Comparison of ENCODE assay signal across 16 cellular contexts in genomic region chr13:105914637-105915036, GRCh38.
DNase-seq lines count a peak whose midpoint lies in the region; ATAC-seq, FAIRE-seq and TF ChIP-seq lines count a peak whose summit lies in the region.
"Had no signal": no experiment of that assay in that cellular context is flagged by ENCODE, and none has a peak within 500 bp of the region (broad histone marks: within the 10 kb centered on the region; RNA-seq: fewer than 3 reads in every experiment).

No MANE protein-coding gene starts in this region.

- H3K27ac ChIP-seq in astrocyte (ENCODE audit: low read depth, low read length): peak overlapping the region; percentile 11
- H3K27ac ChIP-seq: right lobe of liver, SK-N-MC had no signal

- H2AFZ ChIP-seq in astrocyte (ENCODE audit: low read depth, low read length): peak overlapping the region; percentile 38

- H3K9ac ChIP-seq in astrocyte (ENCODE audit: low read length): no peak overlapping the region

- TF ChIP-seq CTCF in astrocyte (IDR thresholded peaks at IDR 0.05; ENCODE audit: insufficient read depth, low read depth, low read length) (no peak), kidney epithelial cell (IDR thresholded peaks at IDR 0.05; ENCODE audit: insufficient read depth, low read length, poor library complexity, severe bottlenecking) (no peak), mucosa of descending colon (IDR thresholded peaks at IDR 0.05) (no peak)

- no peaks in the 10 kb centered on the region for H3K27me3 ChIP-seq in astrocyte (ENCODE audit: insufficient read depth, low read length)
- no peaks in the 10 kb centered on the region for H3K27me3 ChIP-seq in kidney epithelial cell (ENCODE audit: control insufficient read depth, insufficient read depth, low read length)
- H3K27me3 ChIP-seq: right lobe of liver had no signal

- H3K36me3 ChIP-seq in astrocyte (ENCODE audit: insufficient read depth, low read length) (no peaks in the 10 kb centered on the region), kidney epithelial cell (ENCODE audit: control insufficient read depth, insufficient read depth, low read length) (no peaks in the 10 kb centered on the region), mucosa of descending colon (ENCODE audit: low read depth) (no peaks in the 10 kb centered on the region)
- H3K36me3 ChIP-seq: right lobe of liver had no signal

- no peaks in the 10 kb centered on the region for H3K9me3 Mint-ChIP-seq in astrocyte (ENCODE audit: unreplicated experiment)
- H3K9me3 Mint-ChIP-seq in stimulated activated naive B cell treated with anti-CD40 and anti-IgM and Interleukin-4, amounts not matched to agents 10 μg/mL and 1 μg/mL and 100 μg/mL, for 72 hours: peaks cover 0 to 1% of the 10 kb centered on the region in 2 donors
- H3K9me3 Mint-ChIP-seq: CD8-positive, alpha-beta T cell had no signal

- H3K4me3 Mint-ChIP-seq in astrocyte (ENCODE audit: unreplicated experiment): no peak overlapping the region
- H3K4me3 Mint-ChIP-seq in stimulated activated naive B cell treated with anti-CD40 and anti-IgM and Interleukin-4, amounts not matched to agents 10 μg/mL and 1 μg/mL and 100 μg/mL, for 72 hours: no peak overlapping the region
- H3K4me3 Mint-ChIP-seq: CD8-positive, alpha-beta T cell; natural killer cell; WTC11 had no signal

- H3K27ac Mint-ChIP-seq in astrocyte (ENCODE audit: unreplicated experiment): peak overlapping the region; percentile 66
- no peak overlapping the region for H3K27ac Mint-ChIP-seq in stimulated activated naive B cell treated with anti-CD40 and anti-IgM and Interleukin-4, amounts not matched to agents 10 μg/mL and 1 μg/mL and 100 μg/mL, for 72 hours
- H3K27ac Mint-ChIP-seq: CD8-positive, alpha-beta T cell; natural killer cell; WTC11 had no signal

- H3K4me3 ChIP-seq in astrocyte (ENCODE audit: insufficient read depth, low read depth, low read length) (peak overlapping the region; percentile 15), kidney epithelial cell (ENCODE audit: low read depth, low read length) (no peak overlapping the region), mucosa of descending colon (no peak overlapping the region)
- H3K4me3 ChIP-seq: right lobe of liver, SK-N-MC had no signal

- no peaks in the 10 kb centered on the region for H3K9me3 ChIP-seq in astrocyte (ENCODE audit: insufficient read depth, low read depth, low read length)
- no peaks in the 10 kb centered on the region for H3K9me3 ChIP-seq in mucosa of descending colon
- H3K9me3 ChIP-seq: right lobe of liver had no signal

- peaks cover 24% of the 10 kb centered on the region for H3K4me1 Mint-ChIP-seq in astrocyte (ENCODE audit: low read depth, unreplicated experiment)
- no peaks in the 10 kb centered on the region for H3K4me1 Mint-ChIP-seq in stimulated activated naive B cell treated with anti-CD40 and anti-IgM and Interleukin-4, amounts not matched to agents 10 μg/mL and 1 μg/mL and 100 μg/mL, for 72 hours

- DNase-seq in AG20443 (ENCODE audit: low spot score) (peak; percentile 56), HS-5 (ENCODE audit: low read depth) (peak; percentile 18), astrocyte (ENCODE audit: low read depth) (peak; percentile 80), kidney epithelial cell (ENCODE audit: low read depth) (peak; percentile 9), mucosa of descending colon (no peak), NCI-H345 treated with DMSO at 0.1 percent for 48 hours (lab: John Stamatoyannopoulos, UW; ENCODE audit: unreplicated experiment) (no peak), NCI-H2171 (lab: John Stamatoyannopoulos, UW) (no peak)
- no peak for DNase-seq in stimulated activated naive B cell treated with anti-CD40 and anti-IgM and Interleukin-4, amounts not matched to agents 10 μg/mL and 1 μg/mL and 100 μg/mL, for 72 hours
- DNase-seq: CD8-positive, alpha-beta T cell; left colon; natural killer cell; NCI-H1417 treated with DMSO at 0.1 percent for 48 hours; NCI-H69; right lobe of liver had no signal

- no peaks in the 10 kb centered on the region for H4K20me1 ChIP-seq in astrocyte (ENCODE audit: insufficient read depth, low read length)

- H3K79me2 ChIP-seq in astrocyte (ENCODE audit: insufficient read depth, low read length): no peaks in the 10 kb centered on the region

- no peaks in the 10 kb centered on the region for H3K36me3 Mint-ChIP-seq in astrocyte (ENCODE audit: low read depth, unreplicated experiment)
- H3K36me3 Mint-ChIP-seq in stimulated activated naive B cell treated with anti-CD40 and anti-IgM and Interleukin-4, amounts not matched to agents 10 μg/mL and 1 μg/mL and 100 μg/mL, for 72 hours: no peaks in the 10 kb centered on the region
- H3K36me3 Mint-ChIP-seq: CD8-positive, alpha-beta T cell; natural killer cell had no signal

- no peak for ATAC-seq in mucosa of descending colon
- no peak for ATAC-seq in stimulated activated naive B cell treated with anti-CD40 and anti-IgM and Interleukin-4, amounts not matched to agents 10 μg/mL and 1 μg/mL and 100 μg/mL, for 72 hours (replicated peaks)
- ATAC-seq: CD8-positive, alpha-beta T cell; left colon; natural killer cell; right lobe of liver; WTC11 had no signal

- H3K27me3 Mint-ChIP-seq in astrocyte (ENCODE audit: low read depth, unreplicated experiment): no peaks in the 10 kb centered on the region
- H3K27me3 Mint-ChIP-seq in stimulated activated naive B cell treated with anti-CD40 and anti-IgM and Interleukin-4, amounts not matched to agents 10 μg/mL and 1 μg/mL and 100 μg/mL, for 72 hours: no peaks in the 10 kb centered on the region

- H3K4me2 ChIP-seq in astrocyte (ENCODE audit: low read length): peak overlapping the region; percentile 63

- intact Hi-C loops in mucosa of descending colon (cut with DNase I, micrococcal nuclease): no loop called here

- no peak for FAIRE-seq in astrocyte (lab: Jason Lieb, UNC)

- H3K4me1 ChIP-seq in astrocyte (ENCODE audit: insufficient read depth, low read length) (peaks cover 16% of the 10 kb centered on the region), mucosa of descending colon (ENCODE audit: low read depth) (peaks cover 7% of the 10 kb centered on the region)
- H3K4me1 ChIP-seq: right lobe of liver had no signal

Comparison
In these comparisons a context has a peak if more than half of its experiments do, and no peak if none do; other contexts are left out.
1. DNase-seq: peak in AG20443 (single experiment), HS-5 (single experiment), astrocyte (single experiment) and kidney epithelial cell (single experiment); none in mucosa of descending colon (0 of 3), NCI-H345 treated with DMSO at 0.1 percent for 48 hours (single experiment), NCI-H2171 (single experiment) and stimulated activated naive B cell treated with anti-CD40 and anti-IgM and Interleukin-4, amounts not matched to agents 10 μg/mL and 1 μg/mL and 100 μg/mL, for 72 hours (single experiment).